ENCODE assay signal across 1 cellular context in genomic region chr16:87949071-87949744, GRCh38.
A peak's percentile ranks its signal among the peaks of the same experiment; 100 is the strongest.
TF ChIP-seq lines count a peak whose summit lies in the region.

No MANE protein-coding gene starts in this region.

TF ChIP-seq in K562, 482 proteins besides CTCF, POLR2A, EP300 and RAD21:
- TF ChIP-seq MAFG (tag; conservative IDR thresholded peaks at IDR 0.05) (peak; percentile 50; the same call in 1 of the 2 replicates), SIN3B (IDR thresholded peaks at IDR 0.05; ENCODE audit: low read depth) (no peak), ZNF316 (IDR thresholded peaks at IDR 0.05) (0 out of 2 replicates have a peak, but pooled peaks have one; percentile 86), SPI1 (IDR thresholded peaks at IDR 0.05; ENCODE audit: borderline replicate concordance, low read depth, low read length) (0 out of 2 replicates have a peak, but pooled peaks have one; percentile 12)
TF ChIP-seq in K562: peak in this region for 3.
